In genomic region chr6:103797738-103798137, GRCh38 we compare ENCODE assay signal across 10 cellular contexts.
A peak's percentile ranks its signal among the peaks of the same experiment; 100 is the strongest.
DNase-seq lines count a peak whose midpoint lies in the region; ATAC-seq and TF ChIP-seq lines count a peak whose summit lies in the region.
"Had no signal": no experiment of that assay in that cellular context is flagged by ENCODE, and none has a peak within 500 bp of the region (broad histone marks: within the 10 kb centered on the region; RNA-seq: fewer than 3 reads in every experiment).

No MANE protein-coding gene starts in this region.

- H3K27ac Mint-ChIP-seq in neural crest cell (ENCODE audit: unreplicated experiment), result no peak overlapping the region

- no peaks in the 10 kb centered on the region for H3K4me1 Mint-ChIP-seq in neural crest cell

- no peaks in the 10 kb centered on the region for H3K9me3 ChIP-seq in effector memory CD4-positive, alpha-beta T cell (ENCODE audit: control insufficient read depth, low read length)
- H3K9me3 ChIP-seq: uterus had no signal

- no peak overlapping the region for H3K4me3 ChIP-seq in effector memory CD4-positive, alpha-beta T cell (ENCODE audit: insufficient read depth, low read depth, low read length, poor library complexity, severe bottlenecking)
- H3K4me3 ChIP-seq: uterus had no signal

- peaks cover 2% of the 10 kb centered on the region for H3K9me3 Mint-ChIP-seq in neural crest cell

- no peaks in the 10 kb centered on the region for H3K4me1 ChIP-seq in effector memory CD4-positive, alpha-beta T cell (ENCODE audit: control insufficient read depth, insufficient read depth, low read length, poor library complexity, severe bottlenecking)
- H3K4me1 ChIP-seq: uterus had no signal

- H3K36me3 ChIP-seq in effector memory CD4-positive, alpha-beta T cell (ENCODE audit: control insufficient read depth, insufficient read depth, low read length), result no peaks in the 10 kb centered on the region
- H3K36me3 ChIP-seq: uterus had no signal

- no peak overlapping the region for H3K4me3 Mint-ChIP-seq in neural crest cell

- no peak for ATAC-seq in HG02678 (IDR thresholded peaks at IDR 0.05; ENCODE audit: unreplicated experiment)
- ATAC-seq in GM18858 (IDR thresholded peaks at IDR 0.05; ENCODE audit: unreplicated experiment), result no peak

- no peak overlapping the region for H3K27ac ChIP-seq in effector memory CD4-positive, alpha-beta T cell (ENCODE audit: insufficient read depth, low read length, poor library complexity, severe bottlenecking)
- H3K27ac ChIP-seq: HL-60, uterus had no signal

- no peaks in the 10 kb centered on the region for H3K27me3 ChIP-seq in effector memory CD4-positive, alpha-beta T cell (replicated peaks; ENCODE audit: control insufficient read depth, insufficient read depth, low read length, poor library complexity, severe bottlenecking)
- H3K27me3 ChIP-seq: uterus had no signal

- no peaks in the 10 kb centered on the region for H3K36me3 Mint-ChIP-seq in neural crest cell (ENCODE audit: low read depth)

- TF ChIP-seq CTCF in neural crest cell (conservative IDR thresholded peaks at IDR 0.05), result peak; percentile 72

- DNase-seq in DMS 273 (lab: John Stamatoyannopoulos, UW; ENCODE audit: unreplicated experiment) (peak; percentile 49), DMS 273 treated with DMSO at 0.1 percent for 48 hours (lab: John Stamatoyannopoulos, UW) (no peak), NCI-H2029 treated with DMSO at 0.1 percent for 48 hours (lab: John Stamatoyannopoulos, UW) (peak; percentile 2), astrocyte of the hippocampus (ENCODE audit: low read depth, low spot score) (peak; percentile 7), neural crest cell (ENCODE audit: low read depth, low spot score) (no peak)
- DNase-seq in effector memory CD4-positive, alpha-beta T cell, result no peak
- DNase-seq: uterus had no signal

- H3K27me3 Mint-ChIP-seq in neural crest cell (ENCODE audit: low read depth), result no peaks in the 10 kb centered on the region

Comparison
In these comparisons a context has a peak if more than half of its experiments do, and no peak if none do; other contexts are left out.
1. DNase-seq: peak in DMS 273 (single experiment), NCI-H2029 treated with DMSO at 0.1 percent for 48 hours (single experiment) and astrocyte of the hippocampus (single experiment); none in DMS 273 treated with DMSO at 0.1 percent for 48 hours (single experiment), neural crest cell (single experiment) and effector memory CD4-positive, alpha-beta T cell (0 of 3).